In the genomic region with DNA sequence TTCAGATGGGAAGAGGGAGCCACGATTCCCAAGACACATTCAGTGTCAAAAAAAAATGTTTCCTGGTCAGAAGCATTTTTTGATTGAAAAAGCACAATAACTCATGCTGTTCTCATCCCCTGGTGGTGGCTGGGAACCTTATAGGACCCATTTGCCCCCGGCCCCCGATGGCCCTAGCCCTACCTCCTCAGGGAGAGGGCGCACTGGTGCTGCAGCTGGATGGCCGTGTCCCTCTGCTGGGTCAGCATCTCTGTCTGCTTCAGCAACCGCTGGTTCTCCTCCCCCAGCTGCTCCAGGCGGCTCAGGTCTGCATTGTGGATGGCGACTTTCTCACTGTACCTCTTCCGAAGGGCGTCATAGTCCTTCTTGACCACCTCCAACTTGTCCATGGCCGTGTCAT, we compare ENCODE assay signal across 24 cellular contexts.
A peak's percentile ranks its signal among the peaks of the same experiment; 100 is the strongest.
DNase-seq lines count a peak whose midpoint lies in the region; ATAC-seq and TF ChIP-seq lines count a peak whose summit lies in the region.
"Had no signal": no experiment of that assay in that cellular context is flagged by ENCODE, and none has a peak within 500 bp of the region (broad histone marks: within the 10 kb centered on the region; RNA-seq: fewer than 3 reads in every experiment).

No MANE protein-coding gene starts in this region.

- H3K9ac ChIP-seq in SK-N-SH = no peak overlapping the region
- H3K9ac ChIP-seq: BLaER1 treated with 17β-estradiol and CSF1 and Interleukin-3, amounts not matched to agents 10 nM and 100 nM; GM23248 had no signal

- intact Hi-C loops in transverse colon (cut with DNase I; ENCODE audit: low total_unique reads) = no loop called here
- intact Hi-C loops in upper lobe of right lung (cut with DNase I) = loop anchor here (10.0 kb wide), 1 partner anchor 142 kb away; no protein-coding TSS in a partner anchor

- 97% methylated on average over 7 of the region's 11 CpGs for WGBS in SK-N-SH (ENCODE audit: low lambda C conversion rate)
- whole genome bisulfite sequencing in transverse colon (ENCODE audit: low coverage in 1 of 2), 2 donors = 60 to 93% methylated on average over 1 to 11 of the region's 11 CpGs

- H3K27ac ChIP-seq in SK-N-SH (ENCODE audit: low read depth in 2 of 2, low read length in 1 of 2) = peak overlapping the region in 1 of 2 experiments; percentile 76; a peak in 2 of 4 replicates
- peak overlapping the region; percentile 88 to 92 (median 90) for H3K27ac ChIP-seq in transverse colon
- no peak overlapping the region for H3K27ac ChIP-seq in upper lobe of right lung
- H3K27ac ChIP-seq: 22Rv1; BLaER1 treated with 17β-estradiol and CSF1 and Interleukin-3, amounts not matched to agents 10 nM and 100 nM; GM23248; SJCRH30 had no signal

- CTCF ChIA-PET in SK-N-SH (lab: Yijun Ruan, JAX) = no interaction called here

- H3K27me3 Mint-ChIP-seq in progenitor cell of endocrine pancreas = no peaks in the 10 kb centered on the region
- H3K27me3 Mint-ChIP-seq: CD4-positive, alpha-beta memory T cell; IgD-negative memory B cell had no signal

- H3K36me3 ChIP-seq in SK-N-SH (replicated peaks in 1 of 2; ENCODE audit: control insufficient read depth in 1 of 2, insufficient read depth in 2 of 2, low read length in 1 of 2) (peaks cover 30 to 36% of the 10 kb centered on the region in 2 experiments), transverse colon (peaks cover 0 to 20% (median 3%) of the 10 kb centered on the region in 4 donors), upper lobe of right lung (peaks cover 35% of the 10 kb centered on the region)

- in situ Hi-C loops in transverse colon (cut with MboI; ENCODE audit: low pct_ligation_motif_present in 1 of 4, low pct_unique_long_range_greater_than_20kb in 1 of 4, low sequenced_read_pairs in 3 of 4) = loop anchor here in 2 of 4 donors (25.0 kb wide), 2 partner anchors 144 to 169 kb away; no protein-coding TSS in a partner anchor

- H4K20me1 ChIP-seq in SK-N-SH (ENCODE audit: insufficient read depth) = no peaks in the 10 kb centered on the region

- H3K4me1 ChIP-seq in SK-N-SH (ENCODE audit: control insufficient read depth in 1 of 2, insufficient read depth in 2 of 2, low read depth in 1 of 2, low read length in 1 of 2) (peaks cover 16 to 33% of the 10 kb centered on the region in 2 experiments; a peak in 3 of 4 replicates), transverse colon (peaks cover 37 to 44% (median 38%) of the 10 kb centered on the region in 4 donors), upper lobe of right lung (peaks cover 4% of the 10 kb centered on the region)
- H3K4me1 ChIP-seq: SJCRH30 had no signal

- 0 out of 2 replicates have a peak, but pooled peaks have one; percentile 21 for TF ChIP-seq RAD21 in SK-N-SH (IDR thresholded peaks at IDR 0.05; ENCODE audit: low read length)

- H3F3A ChIP-seq in SK-N-SH (replicated peaks; ENCODE audit: insufficient read depth) = peaks cover 21% of the 10 kb centered on the region

- peaks cover 11% of the 10 kb centered on the region; the same call in 1 of the 2 replicates for H3K79me2 ChIP-seq in SK-N-SH (ENCODE audit: insufficient read depth)

- peak; percentile 51 for DNase-seq in SK-N-SH
- DNase-seq in islet precursor cell = peak; percentile 47
- no peak for DNase-seq in progenitor cell of endocrine pancreas (ENCODE audit: low spot score, unreplicated experiment)
- no peak for DNase-seq in transverse colon
- no peak for DNase-seq in HPDE6-E6E7 (ENCODE audit: extremely low spot score)
- DNase-seq in upper lobe of right lung = no peak
- DNase-seq: CD4-positive, alpha-beta memory T cell; DMS153; GM23248; HCEC 1CT; Karpas-422; NCI-H1417; NCI-H1694 treated with DMSO at 0.1 percent for 48 hours; NCI-H2081 treated with DMSO at 0.1 percent for 48 hours; NCI-H2171 treated with DMSO at 0.1 percent for 48 hours; NCI-H446; NCI-H526; Peyer's patch; SJCRH30 had no signal

- no peak overlapping the region for H3K4me2 ChIP-seq in SK-N-SH
- H3K4me2 ChIP-seq: BLaER1 treated with 17β-estradiol and CSF1 and Interleukin-3, amounts not matched to agents 10 nM and 100 nM had no signal

- no peak for TF ChIP-seq POLR2A in transverse colon (IDR thresholded peaks at IDR 0.05)

- no peak overlapping the region for H3K4me3 Mint-ChIP-seq in progenitor cell of endocrine pancreas (ENCODE audit: low read depth)
- H3K4me3 Mint-ChIP-seq: CD4-positive, alpha-beta memory T cell; IgD-negative memory B cell had no signal

- H3K9me3 ChIP-seq in SK-N-SH (no peaks in the 10 kb centered on the region), transverse colon (no peaks in the 10 kb centered on the region), upper lobe of right lung (no peaks in the 10 kb centered on the region)
- H3K9me3 ChIP-seq: BLaER1 treated with 17β-estradiol and CSF1 and Interleukin-3, amounts not matched to agents 10 nM and 100 nM; Peyer's patch; SJCRH30 had no signal

- POLR2A ChIA-PET in SK-N-SH (lab: Yijun Ruan, JAX) = no interaction called here

- TF ChIP-seq CTCF in SK-N-SH (IDR thresholded peaks at IDR 0.05) = no peak
- TF ChIP-seq CTCF in progenitor cell of endocrine pancreas (IDR thresholded peaks at IDR 0.05; ENCODE audit: unreplicated experiment) = no peak
- no peak for TF ChIP-seq CTCF in transverse colon (IDR thresholded peaks at IDR 0.05)
- no peak for TF ChIP-seq CTCF in upper lobe of right lung (IDR thresholded peaks at IDR 0.05)

- TF ChIP-seq EP300 in SK-N-SH (IDR thresholded peaks at IDR 0.05; ENCODE audit: borderline replicate concordance in 1 of 2, low read depth in 1 of 2, low read length in 1 of 2) (no peak), transverse colon (IDR thresholded peaks at IDR 0.05; ENCODE audit: low read depth) (no peak)

- no peak overlapping the region for H2AFZ ChIP-seq in SK-N-SH (ENCODE audit: low read depth)
- H2AFZ ChIP-seq: GM23248 had no signal

- peak overlapping the region; percentile 37 for H3K27ac Mint-ChIP-seq in progenitor cell of endocrine pancreas
- H3K27ac Mint-ChIP-seq: IgD-negative memory B cell had no signal

- no peaks in the 10 kb centered on the region for H3K9me3 Mint-ChIP-seq in progenitor cell of endocrine pancreas (ENCODE audit: low read depth)
- H3K9me3 Mint-ChIP-seq: CD4-positive, alpha-beta memory T cell; IgD-negative memory B cell had no signal

- H3K4me1 Mint-ChIP-seq in progenitor cell of endocrine pancreas (ENCODE audit: low read depth) = peaks cover 28% of the 10 kb centered on the region
- H3K4me1 Mint-ChIP-seq: IgD-negative memory B cell had no signal

- H3K4me3 ChIP-seq in SK-N-SH (ENCODE audit: low read depth in 2 of 2, low read length in 1 of 2) = no peak overlapping the region
- H3K4me3 ChIP-seq in transverse colon = no peak overlapping the region
- no peak overlapping the region for H3K4me3 ChIP-seq in upper lobe of right lung
- H3K4me3 ChIP-seq: BLaER1 treated with 17β-estradiol and CSF1 and Interleukin-3, amounts not matched to agents 10 nM and 100 nM; GM23248; Peyer's patch; SJCRH30 had no signal

- H3K9me2 ChIP-seq in SK-N-SH = no peaks in the 10 kb centered on the region

- H3K36me3 Mint-ChIP-seq in progenitor cell of endocrine pancreas (ENCODE audit: insufficient read depth) = peaks cover 20% of the 10 kb centered on the region
- H3K36me3 Mint-ChIP-seq: CD4-positive, alpha-beta memory T cell; IgD-negative memory B cell had no signal

- H3K27me3 ChIP-seq in SK-N-SH (ENCODE audit: insufficient read depth) (no peaks in the 10 kb centered on the region), transverse colon (no peaks in the 10 kb centered on the region), upper lobe of right lung (no peaks in the 10 kb centered on the region)
- H3K27me3 ChIP-seq: BLaER1 treated with 17β-estradiol and CSF1 and Interleukin-3, amounts not matched to agents 10 nM and 100 nM; Peyer's patch; SJCRH30 had no signal

- ATAC-seq in SK-N-SH treated with all-trans-retinoic acid at 6 μM for 48 hours = no peak
- ATAC-seq in HG03025 (IDR thresholded peaks at IDR 0.05; ENCODE audit: low FRiP score, unreplicated experiment) = no peak
- no peak for ATAC-seq in upper lobe of right lung

TF ChIP-seq in SK-N-SH, 30 proteins besides CTCF, POLR2A, EP300 and RAD21:
- TF ChIP-seq JUND (IDR thresholded peaks at IDR 0.05) = no peak
- 0 out of 2 replicates have a peak, but pooled peaks have one; percentile 11 for TF ChIP-seq FOXJ3 (CRISPR knock-in tag; IDR thresholded peaks at IDR 0.05)
- TF ChIP-seq, protein P1, sequence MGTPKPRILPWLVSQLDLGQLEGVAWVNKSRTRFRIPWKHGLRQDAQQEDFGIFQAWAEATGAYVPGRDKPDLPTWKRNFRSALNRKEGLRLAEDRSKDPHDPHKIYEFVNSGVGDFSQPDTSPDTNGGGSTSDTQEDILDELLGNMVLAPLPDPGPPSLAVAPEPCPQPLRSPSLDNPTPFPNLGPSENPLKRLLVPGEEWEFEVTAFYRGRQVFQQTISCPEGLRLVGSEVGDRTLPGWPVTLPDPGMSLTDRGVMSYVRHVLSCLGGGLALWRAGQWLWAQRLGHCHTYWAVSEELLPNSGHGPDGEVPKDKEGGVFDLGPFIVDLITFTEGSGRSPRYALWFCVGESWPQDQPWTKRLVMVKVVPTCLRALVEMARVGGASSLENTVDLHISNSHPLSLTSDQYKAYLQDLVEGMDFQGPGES (IDR thresholded peaks at IDR 0.05; ENCODE audit: low read depth, low read length) = no peak

TF ChIP-seq in SK-N-SH treated with all-trans-retinoic acid at 6 μM for 48 hours, 23 proteins besides CTCF, POLR2A, EP300 and RAD21 (continues in another document):
- TF ChIP-seq, protein P2, sequence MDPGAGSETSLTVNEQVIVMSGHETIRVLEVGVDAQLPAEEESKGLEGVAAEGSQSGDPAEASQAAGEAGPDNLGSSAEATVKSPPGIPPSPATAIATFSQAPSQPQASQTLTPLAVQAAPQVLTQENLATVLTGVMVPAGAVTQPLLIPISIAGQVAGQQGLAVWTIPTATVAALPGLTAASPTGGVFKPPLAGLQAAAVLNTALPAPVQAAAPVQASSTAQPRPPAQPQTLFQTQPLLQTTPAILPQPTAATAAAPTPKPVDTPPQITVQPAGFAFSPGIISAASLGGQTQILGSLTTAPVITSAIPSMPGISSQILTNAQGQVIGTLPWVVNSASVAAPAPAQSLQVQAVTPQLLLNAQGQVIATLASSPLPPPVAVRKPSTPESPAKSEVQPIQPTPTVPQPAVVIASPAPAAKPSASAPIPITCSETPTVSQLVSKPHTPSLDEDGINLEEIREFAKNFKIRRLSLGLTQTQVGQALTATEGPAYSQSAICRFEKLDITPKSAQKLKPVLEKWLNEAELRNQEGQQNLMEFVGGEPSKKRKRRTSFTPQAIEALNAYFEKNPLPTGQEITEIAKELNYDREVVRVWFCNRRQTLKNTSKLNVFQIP (CRISPR knock-in tag; IDR thresholded peaks at IDR 0.05; ENCODE audit: borderline replicate concordance, low read depth) = no peak
- TF ChIP-seq ZFP3 (CRISPR knock-in tag; IDR thresholded peaks at IDR 0.05) = no peak

Comparison
In these comparisons a context has a peak if more than half of its experiments do, and no peak if none do; other contexts are left out.
1. DNase-seq: peak in SK-N-SH (single experiment) and islet precursor cell (single experiment); none in progenitor cell of endocrine pancreas (single experiment), transverse colon (single experiment), HPDE6-E6E7 (single experiment) and upper lobe of right lung (single experiment).